Comparison of ENCODE assay signal across 1 cellular context in genomic region chr7:94228223-94228622, GRCh38.
TF ChIP-seq lines count a peak whose summit lies in the region.

No MANE protein-coding gene starts in this region.

TF ChIP-seq in GM23338, 12 proteins besides CTCF, POLR2A, EP300 and RAD21 (continued from another document):
- TF ChIP-seq REST (IDR thresholded peaks at IDR 0.05; ENCODE audit: unreplicated experiment) (no peak), NANOG (IDR thresholded peaks at IDR 0.05; ENCODE audit: borderline replicate concordance) (no peak), JUNB (IDR thresholded peaks at IDR 0.05; ENCODE audit: unreplicated experiment) (no peak), EZH2 (IDR thresholded peaks at IDR 0.05; ENCODE audit: low read depth, unreplicated experiment) (no peak), ZNF331 (CRISPR knock-in tag; IDR thresholded peaks at IDR 0.05; ENCODE audit: low read depth) (no peak), EZH2phosphoT487 (IDR thresholded peaks at IDR 0.05; ENCODE audit: unreplicated experiment) (no peak), ZNF114 (CRISPR knock-in tag; IDR thresholded peaks at IDR 0.05) (no peak)
- TF ChIP-seq, protein P1, sequence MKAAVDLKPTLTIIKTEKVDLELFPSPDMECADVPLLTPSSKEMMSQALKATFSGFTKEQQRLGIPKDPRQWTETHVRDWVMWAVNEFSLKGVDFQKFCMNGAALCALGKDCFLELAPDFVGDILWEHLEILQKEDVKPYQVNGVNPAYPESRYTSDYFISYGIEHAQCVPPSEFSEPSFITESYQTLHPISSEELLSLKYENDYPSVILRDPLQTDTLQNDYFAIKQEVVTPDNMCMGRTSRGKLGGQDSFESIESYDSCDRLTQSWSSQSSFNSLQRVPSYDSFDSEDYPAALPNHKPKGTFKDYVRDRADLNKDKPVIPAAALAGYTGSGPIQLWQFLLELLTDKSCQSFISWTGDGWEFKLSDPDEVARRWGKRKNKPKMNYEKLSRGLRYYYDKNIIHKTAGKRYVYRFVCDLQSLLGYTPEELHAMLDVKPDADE (IDR thresholded peaks at IDR 0.05): no peak
TF ChIP-seq in GM23338: peak in this region for 0.
